ENCODE assay signal across 8 cellular contexts in genomic region chr9:130680836-130681768, GRCh38.
DNase-seq lines count a peak whose midpoint lies in the region; ATAC-seq lines count a peak whose summit lies in the region.

No MANE protein-coding gene starts in this region.

- peak; percentile 60 for ATAC-seq in HG02759 (IDR thresholded peaks at IDR 0.05; ENCODE audit: unreplicated experiment)
- ATAC-seq in stimulated activated effector memory CD8-positive, alpha-beta T cell treated with anti-CD3 and anti-CD28 coated beads, Interleukin-12 subunit alpha, Interleukin-12 subunit beta, amount 100 ng/mL, for 72 hours, result peak; percentile 80

- H3K4me3 Mint-ChIP-seq in stimulated activated effector memory CD8-positive, alpha-beta T cell treated with anti-CD3 and anti-CD28 coated beads, Interleukin-12 subunit alpha, Interleukin-12 subunit beta, amount 100 ng/mL, for 72 hours, result peak overlapping the region; percentile 84

- no peaks in the 10 kb centered on the region for H3K36me3 Mint-ChIP-seq in stimulated activated effector memory CD8-positive, alpha-beta T cell treated with anti-CD3 and anti-CD28 coated beads, Interleukin-12 subunit alpha, Interleukin-12 subunit beta, amount 100 ng/mL, for 72 hours

- peak overlapping the region in 1 of 2 donors; percentile 68 for H3K9ac ChIP-seq in mucosa of rectum (ENCODE audit: low read depth in 1 of 2, low read length in 2 of 2)

- H3K36me3 ChIP-seq in mucosa of rectum (ENCODE audit: control insufficient read depth in 2 of 2, insufficient read depth in 2 of 2, low read length in 2 of 2), result no peaks in the 10 kb centered on the region

- H3K9me3 ChIP-seq in mucosa of rectum (ENCODE audit: control insufficient read depth in 2 of 2, low read length in 2 of 2), result no peaks in the 10 kb centered on the region

- peaks cover 11 to 12% of the 10 kb centered on the region in 2 donors for H3K4me1 ChIP-seq in mucosa of rectum (ENCODE audit: control insufficient read depth in 2 of 2, insufficient read depth in 2 of 2, low read length in 2 of 2)

- H3K9me3 Mint-ChIP-seq in stimulated activated effector memory CD8-positive, alpha-beta T cell treated with anti-CD3 and anti-CD28 coated beads, Interleukin-12 subunit alpha, Interleukin-12 subunit beta, amount 100 ng/mL, for 72 hours, result no peaks in the 10 kb centered on the region

- peaks cover 10% of the 10 kb centered on the region for H3K4me1 Mint-ChIP-seq in stimulated activated effector memory CD8-positive, alpha-beta T cell treated with anti-CD3 and anti-CD28 coated beads, Interleukin-12 subunit alpha, Interleukin-12 subunit beta, amount 100 ng/mL, for 72 hours

- DNase-seq in COR-L47 (lab: John Stamatoyannopoulos, UW), result peak; percentile 83
- peak; percentile 79 to 83 for DNase-seq in NOMO-1 (lab: John Stamatoyannopoulos, UW; ENCODE audit: unreplicated experiment in 2 of 2)
- peak; percentile 85 for DNase-seq in activated CD8-positive, alpha-beta memory T cell treated with anti-CD3 and anti-CD28 coated beads, Interleukin-2, amount 50 U/mL, for 48 hours
- peak; percentile 52 for DNase-seq in epithelial cell of prostate (ENCODE audit: low read depth, low spot score)
- DNase-seq in stimulated activated effector memory CD8-positive, alpha-beta T cell treated with anti-CD3 and anti-CD28 coated beads, Interleukin-12 subunit alpha, Interleukin-12 subunit beta, amount 100 ng/mL, for 72 hours (ENCODE audit: low spot score in 2 of 2), result peak; percentile 60 to 84
- no peak for DNase-seq in NAMALWA (ENCODE audit: low spot score)

- H3K4me3 ChIP-seq in mucosa of rectum (ENCODE audit: low read length in 2 of 2), result peak overlapping the region; percentile 63 to 65

- peaks cover 0 to 3% of the 10 kb centered on the region in 2 donors for H3K27me3 ChIP-seq in mucosa of rectum (ENCODE audit: control insufficient read depth in 2 of 2, insufficient read depth in 2 of 2, low read length in 2 of 2)

- H3K27ac Mint-ChIP-seq in stimulated activated effector memory CD8-positive, alpha-beta T cell treated with anti-CD3 and anti-CD28 coated beads, Interleukin-12 subunit alpha, Interleukin-12 subunit beta, amount 100 ng/mL, for 72 hours, result no peak overlapping the region

- H3K27ac ChIP-seq in epithelial cell of prostate (no peak overlapping the region), mucosa of rectum (ENCODE audit: low read depth in 2 of 2, low read length in 2 of 2) (no peak overlapping the region)
